In the genomic region with DNA sequence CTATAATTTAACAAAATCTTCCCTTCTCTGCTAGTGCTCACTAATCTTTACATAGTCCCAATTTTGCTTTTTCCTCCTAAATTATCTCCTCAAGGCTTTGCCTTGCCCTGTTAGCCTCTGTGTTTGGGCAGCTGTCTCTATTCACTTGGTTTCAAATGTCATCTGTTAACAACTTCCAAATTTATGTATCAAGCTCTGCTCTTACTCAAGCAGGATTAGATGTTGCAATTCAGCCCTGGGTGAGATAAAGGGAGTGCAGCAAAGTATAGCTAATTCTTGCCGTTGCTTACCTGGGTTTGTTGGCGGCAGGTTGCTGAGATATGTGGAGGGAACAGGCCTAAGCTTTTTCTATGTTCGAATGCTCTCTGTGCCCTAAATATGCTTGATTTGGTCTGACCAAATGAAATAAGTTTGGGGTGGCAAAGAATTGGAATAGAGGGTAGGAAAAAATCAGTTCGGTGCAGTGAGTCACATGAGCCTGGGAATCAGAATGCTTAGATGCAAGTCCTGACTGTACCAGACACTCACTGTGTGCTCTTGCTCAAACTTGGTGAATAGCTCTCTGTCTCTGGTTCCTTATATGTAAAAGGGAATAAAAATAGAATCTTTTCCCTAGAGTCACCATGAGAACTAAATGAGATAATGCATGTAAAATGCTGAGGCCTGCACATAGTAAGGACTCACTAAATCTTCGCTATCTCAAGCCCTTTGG, we compare ENCODE assay signal across 16 cellular contexts.
DNase-seq lines count a peak whose midpoint lies in the region; ATAC-seq and TF ChIP-seq lines count a peak whose summit lies in the region.
"Had no signal": no experiment of that assay in that cellular context is flagged by ENCODE, and none has a peak within 500 bp of the region (broad histone marks: within the 10 kb centered on the region; RNA-seq: fewer than 3 reads in every experiment).

No MANE protein-coding gene starts in this region.

- peaks cover 36% of the 10 kb centered on the region for H3K4me1 Mint-ChIP-seq in nephron
- H3K4me1 Mint-ChIP-seq in T-helper 2 cell treated with Interferon-gamma antibody and Interleukin-4, amounts not matched to agents 5 μg/mL and 100 μg/mL, for 36 hours (ENCODE audit: low read depth) = no peaks in the 10 kb centered on the region
- H3K4me1 Mint-ChIP-seq: memory B cell had no signal

- no peaks in the 10 kb centered on the region for H3K27me3 ChIP-seq in SJCRH30

- H3K36me3 ChIP-seq in SJCRH30 = no peaks in the 10 kb centered on the region

- H3K27me3 Mint-ChIP-seq in nephron (ENCODE audit: low read depth) = peaks cover 14% of the 10 kb centered on the region
- H3K27me3 Mint-ChIP-seq in T-helper 2 cell treated with Interferon-gamma antibody and Interleukin-4, amounts not matched to agents 5 μg/mL and 100 μg/mL, for 36 hours (ENCODE audit: low read depth) = peaks cover 6% of the 10 kb centered on the region
- H3K27me3 Mint-ChIP-seq: memory B cell had no signal

- TF ChIP-seq CTCF in AG10803 (conservative IDR thresholded peaks at IDR 0.05; ENCODE audit: low read length) (no peak), foreskin fibroblast (IDR thresholded peaks at IDR 0.05; ENCODE audit: low read depth, low read length) (no peak), nephron (IDR thresholded peaks at IDR 0.05; ENCODE audit: unreplicated experiment in 3 of 3) (no peak), GM10248 (IDR thresholded peaks at IDR 0.05; ENCODE audit: control extremely low read depth, extremely low read depth, low read depth, missing control alignments) (no peak)

- H3K9me3 Mint-ChIP-seq in nephron = peaks cover 30% of the 10 kb centered on the region
- H3K9me3 Mint-ChIP-seq in T-helper 2 cell treated with Interferon-gamma antibody and Interleukin-4, amounts not matched to agents 5 μg/mL and 100 μg/mL, for 36 hours = peaks cover 41% of the 10 kb centered on the region

- DNase-seq in AG10803 (ENCODE audit: low read depth) = peak; percentile 11
- DNase-seq in SJCRH30 = peak in 1 of 2 experiments; percentile 49
- peak; percentile 71 to 75 for DNase-seq in foreskin fibroblast
- no peak for DNase-seq in epidermal melanocyte (ENCODE audit: insufficient read length, low spot score)
- no peak for DNase-seq in T-helper 2 cell treated with Interferon-gamma antibody and Interleukin-4, amounts not matched to agents 5 μg/mL and 100 μg/mL, for 36 hours (ENCODE audit: low spot score)
- no peak for DNase-seq in GM10248 (ENCODE audit: extremely low spot score)
- DNase-seq: activated CD4-positive, alpha-beta T cell treated with anti-CD3 and anti-CD28 coated beads, Interleukin-2, amount 50 U/mL, for 4 hours; DMS 273 treated with DMSO at 0.1 percent for 48 hours; effector memory CD4-positive, alpha-beta T cell; NCI-H510A treated with DMSO at 0.1 percent for 48 hours; posterior cingulate gyrus; stimulated activated CD4-positive, alpha-beta T cell treated with anti-CD3 and anti-CD28 coated beads, Interleukin-1b, Interleukin-23, amount 100 ng/mL, for 48 hours; T-helper 9 cell had no signal

- no peak for ATAC-seq in HG02852 (IDR thresholded peaks at IDR 0.05; ENCODE audit: unreplicated experiment)

- no peak overlapping the region for H3K4me3 Mint-ChIP-seq in nephron
- no peak overlapping the region for H3K4me3 Mint-ChIP-seq in T-helper 2 cell treated with Interferon-gamma antibody and Interleukin-4, amounts not matched to agents 5 μg/mL and 100 μg/mL, for 36 hours
- H3K4me3 Mint-ChIP-seq: memory B cell had no signal

- POLR2A ChIA-PET in GM10248 (lab: Yijun Ruan, JAX) = no interaction called here

- H3K27ac ChIP-seq in SJCRH30 = peak overlapping the region; percentile 0; the same call in 1 of the 2 replicates

- no peak overlapping the region for H3K4me3 ChIP-seq in AG10803 (ENCODE audit: low read length)
- no peak overlapping the region for H3K4me3 ChIP-seq in SJCRH30
- no peak overlapping the region for H3K4me3 ChIP-seq in foreskin fibroblast (ENCODE audit: low read depth in 1 of 2, low read length in 2 of 2)

- peaks cover 13% of the 10 kb centered on the region for H3K36me3 Mint-ChIP-seq in nephron (ENCODE audit: low read depth)
- H3K36me3 Mint-ChIP-seq in T-helper 2 cell treated with Interferon-gamma antibody and Interleukin-4, amounts not matched to agents 5 μg/mL and 100 μg/mL, for 36 hours (ENCODE audit: low read depth) = no peaks in the 10 kb centered on the region
- H3K36me3 Mint-ChIP-seq: memory B cell had no signal

- CTCF ChIA-PET in GM10248 (lab: Yijun Ruan, JAX) = interaction anchor here (1.0 to 2.1 kb wide), 3 partner anchors 10 to 26 kb away, joined by 3 to 7 read pairs (median 3); no protein-coding TSS in a partner anchor

- peak overlapping the region; percentile 14 to 65 (median 43) for H3K27ac Mint-ChIP-seq in nephron
- H3K27ac Mint-ChIP-seq in T-helper 2 cell treated with Interferon-gamma antibody and Interleukin-4, amounts not matched to agents 5 μg/mL and 100 μg/mL, for 36 hours = no peak overlapping the region
- H3K27ac Mint-ChIP-seq: memory B cell had no signal

- H3K4me1 ChIP-seq in SJCRH30 = peaks cover 38% of the 10 kb centered on the region

- H3K9me3 ChIP-seq in SJCRH30 (replicated peaks) = no peaks in the 10 kb centered on the region

Comparison
In these comparisons a context has a peak if more than half of its experiments do, and no peak if none do; other contexts are left out.
1. DNase-seq: peak in AG10803 (single experiment) and foreskin fibroblast (2 of 2); none in epidermal melanocyte (single experiment), T-helper 2 cell treated with Interferon-gamma antibody and Interleukin-4, amounts not matched to agents 5 μg/mL and 100 μg/mL, for 36 hours (single experiment) and GM10248 (single experiment).